20 cellular contexts compared by ENCODE assay signal in the genomic region with DNA sequence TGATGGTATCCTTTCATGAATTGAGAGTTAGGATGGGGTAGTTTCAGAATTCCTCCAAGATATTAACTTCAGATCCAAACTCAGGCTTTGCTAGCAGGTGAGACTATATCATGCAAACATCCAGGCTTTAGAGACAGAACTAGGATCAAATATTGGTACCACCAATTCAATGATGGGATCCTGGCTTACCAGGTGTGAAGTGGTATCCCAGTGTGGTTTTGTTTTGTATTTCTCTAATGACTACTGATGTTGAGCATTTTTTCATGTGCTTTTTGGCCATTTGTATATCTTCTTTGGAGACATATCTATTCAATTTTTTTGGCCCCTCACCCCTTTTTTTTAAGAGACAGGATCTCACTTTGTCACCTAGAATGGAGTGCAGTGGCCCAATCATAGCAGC.
"Had no signal": no experiment of that assay in that cellular context is flagged by ENCODE, and none has a peak within 500 bp of the region (broad histone marks: within the 10 kb centered on the region; RNA-seq: fewer than 3 reads in every experiment).

No MANE protein-coding gene starts in this region.

- H3K4me2 ChIP-seq: hepatocyte had no signal

- H3K36me3 Mint-ChIP-seq: memory B cell, naive B cell had no signal

- H3K27me3 Mint-ChIP-seq: effector memory CD8-positive, alpha-beta T cell; memory B cell; naive B cell had no signal

- H3K9me3 Mint-ChIP-seq: effector memory CD8-positive, alpha-beta T cell; memory B cell; naive B cell had no signal

- DNase-seq: effector memory CD8-positive, alpha-beta T cell; esophagus squamous epithelium; foreskin fibroblast; head of caudate nucleus; kidney; left cardiac atrium; left ventricle myocardium inferior; lower lobe of right lung; naive B cell; posterior cingulate gyrus; stimulated activated CD4-positive, alpha-beta T cell treated with anti-CD3 and anti-CD28 coated beads, Interleukin-2, amount 100 ng/mL, for 48 hours; stimulated activated naive CD4-positive, alpha-beta T cell treated with Interleukin-2 at 50 U/mL for 16 hours; thyroid gland; upper lobe of left lung; uterus had no signal

- H3K27ac ChIP-seq: lower lobe of right lung, neutrophil, right atrium auricular region, upper lobe of left lung had no signal

- H3K36me3 ChIP-seq: esophagus squamous epithelium, left ventricle myocardium inferior, lower lobe of right lung, neutrophil, right atrium auricular region, thyroid gland, upper lobe of left lung, uterus had no signal

- H3K4me3 Mint-ChIP-seq: effector memory CD8-positive, alpha-beta T cell; memory B cell; naive B cell had no signal

- H3K9me3 ChIP-seq: esophagus squamous epithelium, left ventricle myocardium inferior, lower lobe of right lung, neutrophil, right atrium auricular region, thyroid gland, upper lobe of left lung, uterus had no signal

- FAIRE-seq: kidney had no signal

- ATAC-seq: effector memory CD8-positive, alpha-beta T cell; left cardiac atrium; lower lobe of right lung had no signal

- H3K4me3 ChIP-seq: esophagus squamous epithelium, hepatocyte, left ventricle myocardium inferior, lower lobe of right lung, right atrium auricular region, smooth muscle cell, thyroid gland, upper lobe of left lung, uterus had no signal

- H3K27me3 ChIP-seq: esophagus squamous epithelium, hepatocyte, neutrophil, right atrium auricular region, thyroid gland, upper lobe of left lung, uterus had no signal
